ENCODE assay signal across 27 cellular contexts in genomic region chr17:21525464-21526130, GRCh38.
A peak's percentile ranks its signal among the peaks of the same experiment; 100 is the strongest.
DNase-seq lines count a peak whose midpoint lies in the region; ATAC-seq and TF ChIP-seq lines count a peak whose summit lies in the region.
"Had no signal": no experiment of that assay in that cellular context is flagged by ENCODE, and none has a peak within 500 bp of the region (broad histone marks: within the 10 kb centered on the region; RNA-seq: fewer than 3 reads in every experiment).

No MANE protein-coding gene starts in this region.

- H3K4me3 ChIP-seq in epithelial cell of esophagus (ENCODE audit: low read length): no peak overlapping the region
- H3K4me3 ChIP-seq in gastrocnemius medialis: no peak overlapping the region
- H3K4me3 ChIP-seq: heart left ventricle, Peyer's patch, upper lobe of left lung had no signal

- H3K9me3 Mint-ChIP-seq in nephron progenitor cell: peaks cover 9% of the 10 kb centered on the region
- H3K9me3 Mint-ChIP-seq: activated T-cell treated with anti-CD3 and anti-CD28 coated beads, Interleukin-2, amount 50 U/mL, for 4 hours; CD8-positive, alpha-beta T cell; IgD-negative memory B cell; memory B cell had no signal

- no peaks in the 10 kb centered on the region for H3K27me3 ChIP-seq in gastrocnemius medialis
- H3K27me3 ChIP-seq: heart left ventricle, Peyer's patch, upper lobe of left lung had no signal

- no peak for TF ChIP-seq POLR2A in gastrocnemius medialis (IDR thresholded peaks at IDR 0.05)

- intact Hi-C loops in gastrocnemius medialis (cut with DNase I; ENCODE audit: low total_unique reads): no loop called here

- H3K27ac Mint-ChIP-seq in nephron progenitor cell: no peak overlapping the region
- H3K27ac Mint-ChIP-seq: activated CD4-positive, alpha-beta T cell treated with anti-CD3 and anti-CD28 coated beads for 36 hours; CD8-positive, alpha-beta T cell; H9; IgD-negative memory B cell; memory B cell had no signal

- peak overlapping the region; percentile 4 to 85 (median 81) for H3K27ac ChIP-seq in gastrocnemius medialis
- H3K27ac ChIP-seq: 22Rv1, heart left ventricle, Peyer's patch, upper lobe of left lung had no signal

- TF ChIP-seq CTCF in epithelial cell of esophagus (IDR thresholded peaks at IDR 0.05; ENCODE audit: insufficient read depth, low read depth, low read length, missing control alignments): no peak
- TF ChIP-seq CTCF in gastrocnemius medialis (IDR thresholded peaks at IDR 0.05 in 4 of 5, conservative IDR thresholded peaks at IDR 0.05 in 1 of 5): no peak
- no peak for TF ChIP-seq CTCF in nephron progenitor cell (IDR thresholded peaks at IDR 0.05)

- DNase-seq in DMS 273 (lab: John Stamatoyannopoulos, UW; ENCODE audit: unreplicated experiment) (peak; percentile 29), DMS 273 treated with DMSO at 0.1 percent for 48 hours (lab: John Stamatoyannopoulos, UW) (no peak), NCI-H82 (lab: John Stamatoyannopoulos, UW) (peak; percentile 71), epithelial cell of esophagus (ENCODE audit: low read depth) (peak; percentile 29), gastrocnemius medialis (no peak), NAMALWA (ENCODE audit: low spot score) (no peak), nephron progenitor cell (no peak), medulla oblongata (ENCODE audit: extremely low spot score) (no peak)
- DNase-seq: activated CD4-positive, alpha-beta T cell treated with anti-CD3 and anti-CD28 coated beads for 36 hours; activated naive CD4-positive, alpha-beta T cell treated with Interleukin-2 at 50 U/mL for 16 hours; activated T-cell treated with anti-CD3 and anti-CD28 coated beads, Interleukin-2, amount 50 U/mL, for 4 hours; AML-193; CD8-positive, alpha-beta T cell; cortex of kidney; DMS153; GDM1; H9; heart left ventricle; left cardiac atrium; NCI-H2081 treated with DMSO at 0.1 percent for 48 hours; nucleus accumbens; Peyer's patch; T-helper 1 cell; upper lobe of left lung had no signal

- ATAC-seq in gastrocnemius medialis: no peak
- ATAC-seq: activated CD4-positive, alpha-beta T cell treated with anti-CD3 and anti-CD28 coated beads for 36 hours; activated T-cell treated with anti-CD3 and anti-CD28 coated beads, Interleukin-2, amount 50 U/mL, for 4 hours; CD8-positive, alpha-beta T cell; heart left ventricle; left cardiac atrium had no signal

- no peaks in the 10 kb centered on the region for H3K9me3 ChIP-seq in gastrocnemius medialis
- H3K9me3 ChIP-seq: heart left ventricle, Peyer's patch, upper lobe of left lung had no signal

- H3K4me3 Mint-ChIP-seq in nephron progenitor cell: no peak overlapping the region
- H3K4me3 Mint-ChIP-seq: activated CD4-positive, alpha-beta T cell treated with anti-CD3 and anti-CD28 coated beads for 36 hours; activated T-cell treated with anti-CD3 and anti-CD28 coated beads, Interleukin-2, amount 50 U/mL, for 4 hours; CD8-positive, alpha-beta T cell; H9; IgD-negative memory B cell; memory B cell had no signal

- H3K4me1 Mint-ChIP-seq in nephron progenitor cell: peaks cover 5% of the 10 kb centered on the region
- H3K4me1 Mint-ChIP-seq: activated CD4-positive, alpha-beta T cell treated with anti-CD3 and anti-CD28 coated beads for 36 hours; IgD-negative memory B cell; memory B cell had no signal

- no peaks in the 10 kb centered on the region for H3K36me3 ChIP-seq in gastrocnemius medialis
- H3K36me3 ChIP-seq: heart left ventricle, Peyer's patch, upper lobe of left lung had no signal

- no peaks in the 10 kb centered on the region for H3K36me3 Mint-ChIP-seq in nephron progenitor cell (ENCODE audit: low read depth)
- H3K36me3 Mint-ChIP-seq: CD8-positive, alpha-beta T cell; IgD-negative memory B cell; memory B cell had no signal

- H3K4me1 ChIP-seq in gastrocnemius medialis: peaks cover 49 to 70% of the 10 kb centered on the region in 2 donors
- H3K4me1 ChIP-seq: Peyer's patch, upper lobe of left lung had no signal

- peaks cover 10% of the 10 kb centered on the region for H3K27me3 Mint-ChIP-seq in nephron progenitor cell (ENCODE audit: low read depth, poor library complexity)

- in situ Hi-C loops in gastrocnemius medialis (cut with MboI; ENCODE audit: low sequenced_read_pairs in 4 of 4): loop anchor here in 1 of 4 donors (25.0 kb wide), 1 partner anchor 413 kb away; no protein-coding TSS in a partner anchor

Comparison
In these comparisons a context has a peak if more than half of its experiments do, and no peak if none do; other contexts are left out.
1. DNase-seq: peak in DMS 273 (single experiment), NCI-H82 (single experiment) and epithelial cell of esophagus (single experiment); none in DMS 273 treated with DMSO at 0.1 percent for 48 hours (single experiment), gastrocnemius medialis (0 of 2), NAMALWA (single experiment), nephron progenitor cell (single experiment) and medulla oblongata (single experiment).